In genomic region chr19:31352782-31353651, GRCh38 we compare ENCODE assay signal across 1 cellular context.
TF ChIP-seq lines count a peak whose summit lies in the region.

No MANE protein-coding gene starts in this region.

TF ChIP-seq in IMR-90, 13 proteins besides CTCF, POLR2A, EP300 and RAD21:
- no peak for TF ChIP-seq MXI1 (IDR thresholded peaks at IDR 0.05; ENCODE audit: borderline replicate concordance, low read depth, low read length)
- no peak for TF ChIP-seq SMC3 (IDR thresholded peaks at IDR 0.05; ENCODE audit: low read depth, low read length)
- TF ChIP-seq CEBPB (IDR thresholded peaks at IDR 0.05; ENCODE audit: low read depth, low read length), result no peak
- TF ChIP-seq RCOR1 (IDR thresholded peaks at IDR 0.05; ENCODE audit: insufficient replicate concordance, low read length), result no peak
- TF ChIP-seq MAZ (IDR thresholded peaks at IDR 0.05; ENCODE audit: borderline replicate concordance, low read depth, low read length), result no peak
- no peak for TF ChIP-seq ELK1 (IDR thresholded peaks at IDR 0.05; ENCODE audit: borderline replicate concordance, low read depth, low read length)
- no peak for TF ChIP-seq RFX5 (IDR thresholded peaks at IDR 0.05; ENCODE audit: low read depth, low read length)
- TF ChIP-seq CHD1 (IDR thresholded peaks at IDR 0.05; ENCODE audit: low read depth, low read length), result no peak
- TF ChIP-seq FOS (IDR thresholded peaks at IDR 0.05; ENCODE audit: low read depth, low read length), result no peak
- no peak for TF ChIP-seq NFE2L2 (IDR thresholded peaks at IDR 0.05; ENCODE audit: low read depth, low read length)
- TF ChIP-seq MAFK (IDR thresholded peaks at IDR 0.05; ENCODE audit: low read depth, low read length), result no peak
- TF ChIP-seq USF2 (IDR thresholded peaks at IDR 0.05; ENCODE audit: low read depth, low read length), result no peak
- no peak for TF ChIP-seq BHLHE40 (IDR thresholded peaks at IDR 0.05; ENCODE audit: low read depth, low read length)
